In genomic region chr5:139711067-139711851, GRCh38 we compare ENCODE assay signal across 8 cellular contexts.
DNase-seq lines count a peak whose midpoint lies in the region; ATAC-seq and TF ChIP-seq lines count a peak whose summit lies in the region.

No MANE protein-coding gene starts in this region.

- peak overlapping the region; percentile 45 for H3K27ac Mint-ChIP-seq in WTC11
- peak overlapping the region; percentile 84 for H3K27ac Mint-ChIP-seq in chondrocyte (ENCODE audit: unreplicated experiment)

- POLR2A ChIA-PET in WTC11 (lab: Charles Lee) = interaction anchor here (0.7 to 5.7 kb wide), 19 partner anchors 13 to 77 kb away, joined by 3 to 89 read pairs (median 9); partner anchors contain the start of gene CXXC5

- H3K27me3 Mint-ChIP-seq in WTC11 (ENCODE audit: low read depth) = peaks cover 7% of the 10 kb centered on the region
- H3K27me3 Mint-ChIP-seq in chondrocyte (ENCODE audit: low read depth) = no peaks in the 10 kb centered on the region

- H3K36me3 Mint-ChIP-seq in WTC11 (no peaks in the 10 kb centered on the region), chondrocyte (ENCODE audit: low read depth) (no peaks in the 10 kb centered on the region)

- H3K9me3 Mint-ChIP-seq in WTC11 = no peaks in the 10 kb centered on the region
- no peaks in the 10 kb centered on the region for H3K9me3 Mint-ChIP-seq in chondrocyte (ENCODE audit: low read depth)

- peak; percentile 10 for ATAC-seq in WTC11
- ATAC-seq in GM19467 (IDR thresholded peaks at IDR 0.05; ENCODE audit: unreplicated experiment) = no peak

- H3K4me1 Mint-ChIP-seq in WTC11 = peaks cover 37% of the 10 kb centered on the region
- peaks cover 42% of the 10 kb centered on the region for H3K4me1 Mint-ChIP-seq in chondrocyte (ENCODE audit: low read depth)

- CTCF ChIA-PET in WTC11 (lab: Charles Lee) = interaction anchor here (0.7 to 6.1 kb wide), 30 partner anchors 12 to 434 kb away, joined by 3 to 89 read pairs (median 8); partner anchors contain the start of gene CXXC5

- DNase-seq in SKM-1 treated with dmso at 0.1 percent for 144 hours (lab: John Stamatoyannopoulos, UW; ENCODE audit: unreplicated experiment) = peak; percentile 29
- DNase-seq in SKM-1 (lab: John Stamatoyannopoulos, UW; ENCODE audit: unreplicated experiment) = no peak
- peak; percentile 39 for DNase-seq in NCI-H146 (lab: John Stamatoyannopoulos, UW)
- DNase-seq in WTC11 (ENCODE audit: low spot score) = peak; percentile 75
- DNase-seq in chondrocyte (ENCODE audit: low spot score) = no peak
- peak; percentile 92 for DNase-seq in left kidney (ENCODE audit: low read depth, low spot score)
- peak in 2 of 3 experiments; percentile 42 to 58 for DNase-seq in stimulated activated CD4-positive, alpha-beta T cell treated with anti-CD3 and anti-CD28 coated beads, TNF-alpha, amount 100 ng/mL, for 24 hours (ENCODE audit: low read depth in 3 of 3)

- TF ChIP-seq CTCF in WTC11 (IDR thresholded peaks at IDR 0.05) (no peak), chondrocyte (IDR thresholded peaks at IDR 0.05) (peak; percentile 64)

- H3K4me3 Mint-ChIP-seq in WTC11 = peak overlapping the region; percentile 71
- H3K4me3 Mint-ChIP-seq in chondrocyte (ENCODE audit: unreplicated experiment) = peak overlapping the region; percentile 66

TF ChIP-seq in WTC11, 78 proteins besides CTCF, POLR2A, EP300 and RAD21 (continues in another document):
- TF ChIP-seq NFE2L1 (CRISPR knock-in tag; IDR thresholded peaks at IDR 0.05) = no peak
- no peak for TF ChIP-seq FOXJ3 (CRISPR knock-in tag; IDR thresholded peaks at IDR 0.05; ENCODE audit: borderline replicate concordance)
- TF ChIP-seq, protein P1, sequence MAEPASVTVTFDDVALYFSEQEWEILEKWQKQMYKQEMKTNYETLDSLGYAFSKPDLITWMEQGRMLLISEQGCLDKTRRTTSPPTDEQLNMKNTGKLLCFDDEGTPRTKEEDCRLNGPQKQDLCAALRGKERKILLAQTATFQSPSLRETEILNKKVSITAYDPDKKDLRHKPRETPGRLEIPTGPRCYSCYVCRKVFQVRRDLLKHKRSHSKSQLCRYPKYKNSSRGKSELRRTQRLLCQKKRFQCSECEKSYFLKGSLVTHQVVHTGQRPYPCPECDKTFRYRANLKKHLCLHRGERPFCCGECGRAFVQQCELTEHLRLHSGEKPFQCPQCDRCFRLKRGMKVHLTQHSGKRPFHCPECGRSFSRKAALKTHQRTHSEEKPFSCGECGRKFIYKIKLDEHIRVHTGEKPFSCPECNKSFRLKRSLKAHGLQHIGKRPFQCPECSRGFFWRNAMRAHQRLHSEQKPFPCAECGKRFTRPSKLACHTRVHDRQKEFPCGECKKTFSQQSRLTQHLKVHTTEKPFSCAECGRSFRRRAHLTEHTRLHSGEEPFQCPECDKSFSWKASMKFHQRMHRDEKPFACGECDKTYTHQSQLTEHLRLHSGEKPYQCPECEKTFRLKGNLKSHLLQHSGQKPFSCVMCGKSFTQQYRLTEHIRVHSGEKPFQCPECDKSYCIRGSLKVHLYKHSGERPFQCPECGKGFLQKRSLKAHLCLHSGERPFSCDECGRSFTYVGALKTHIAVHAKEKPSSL (CRISPR knock-in tag; conservative IDR thresholded peaks at IDR 0.05) = no peak
- TF ChIP-seq, protein P2, sequence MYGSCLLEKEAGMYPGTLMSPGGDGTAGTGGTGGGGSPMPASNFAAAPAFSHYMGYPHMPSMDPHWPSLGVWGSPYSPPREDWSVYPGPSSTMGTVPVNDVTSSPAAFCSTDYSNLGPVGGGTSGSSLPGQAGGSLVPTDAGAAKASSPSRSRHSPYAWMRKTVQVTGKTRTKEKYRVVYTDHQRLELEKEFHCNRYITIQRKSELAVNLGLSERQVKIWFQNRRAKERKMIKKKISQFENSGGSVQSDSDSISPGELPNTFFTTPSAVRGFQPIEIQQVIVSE (CRISPR knock-in tag; IDR thresholded peaks at IDR 0.05; ENCODE audit: borderline replicate concordance) = no peak
- TF ChIP-seq, protein P3, sequence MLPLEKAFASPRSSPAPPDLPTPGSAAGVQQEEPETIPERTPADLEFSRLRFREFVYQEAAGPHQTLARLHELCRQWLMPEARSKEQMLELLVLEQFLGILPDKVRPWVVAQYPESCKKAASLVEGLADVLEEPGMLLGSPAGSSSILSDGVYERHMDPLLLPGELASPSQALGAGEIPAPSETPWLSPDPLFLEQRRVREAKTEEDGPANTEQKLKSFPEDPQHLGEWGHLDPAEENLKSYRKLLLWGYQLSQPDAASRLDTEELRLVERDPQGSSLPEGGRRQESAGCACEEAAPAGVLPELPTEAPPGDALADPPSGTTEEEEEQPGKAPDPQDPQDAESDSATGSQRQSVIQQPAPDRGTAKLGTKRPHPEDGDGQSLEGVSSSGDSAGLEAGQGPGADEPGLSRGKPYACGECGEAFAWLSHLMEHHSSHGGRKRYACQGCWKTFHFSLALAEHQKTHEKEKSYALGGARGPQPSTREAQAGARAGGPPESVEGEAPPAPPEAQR (CRISPR knock-in tag; IDR thresholded peaks at IDR 0.05) = no peak
- TF ChIP-seq, protein P4, sequence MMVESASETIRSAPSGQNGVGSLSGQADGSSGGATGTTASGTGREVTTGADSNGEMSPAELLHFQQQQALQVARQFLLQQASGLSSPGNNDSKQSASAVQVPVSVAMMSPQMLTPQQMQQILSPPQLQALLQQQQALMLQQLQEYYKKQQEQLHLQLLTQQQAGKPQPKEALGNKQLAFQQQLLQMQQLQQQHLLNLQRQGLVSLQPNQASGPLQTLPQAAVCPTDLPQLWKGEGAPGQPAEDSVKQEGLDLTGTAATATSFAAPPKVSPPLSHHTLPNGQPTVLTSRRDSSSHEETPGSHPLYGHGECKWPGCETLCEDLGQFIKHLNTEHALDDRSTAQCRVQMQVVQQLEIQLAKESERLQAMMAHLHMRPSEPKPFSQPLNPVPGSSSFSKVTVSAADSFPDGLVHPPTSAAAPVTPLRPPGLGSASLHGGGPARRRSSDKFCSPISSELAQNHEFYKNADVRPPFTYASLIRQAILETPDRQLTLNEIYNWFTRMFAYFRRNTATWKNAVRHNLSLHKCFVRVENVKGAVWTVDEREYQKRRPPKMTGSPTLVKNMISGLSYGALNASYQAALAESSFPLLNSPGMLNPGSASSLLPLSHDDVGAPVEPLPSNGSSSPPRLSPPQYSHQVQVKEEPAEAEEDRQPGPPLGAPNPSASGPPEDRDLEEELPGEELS (CRISPR knock-in tag; IDR thresholded peaks at IDR 0.05) = 0 out of 2 replicates have a peak, but pooled peaks have one; percentile 43
- TF ChIP-seq SP1 (CRISPR knock-in tag; conservative IDR thresholded peaks at IDR 0.05) = peak; percentile 37; the same call in 1 of the 2 replicates
- no peak for TF ChIP-seq SOX15 (CRISPR knock-in tag; IDR thresholded peaks at IDR 0.05)
- TF ChIP-seq, protein P5, sequence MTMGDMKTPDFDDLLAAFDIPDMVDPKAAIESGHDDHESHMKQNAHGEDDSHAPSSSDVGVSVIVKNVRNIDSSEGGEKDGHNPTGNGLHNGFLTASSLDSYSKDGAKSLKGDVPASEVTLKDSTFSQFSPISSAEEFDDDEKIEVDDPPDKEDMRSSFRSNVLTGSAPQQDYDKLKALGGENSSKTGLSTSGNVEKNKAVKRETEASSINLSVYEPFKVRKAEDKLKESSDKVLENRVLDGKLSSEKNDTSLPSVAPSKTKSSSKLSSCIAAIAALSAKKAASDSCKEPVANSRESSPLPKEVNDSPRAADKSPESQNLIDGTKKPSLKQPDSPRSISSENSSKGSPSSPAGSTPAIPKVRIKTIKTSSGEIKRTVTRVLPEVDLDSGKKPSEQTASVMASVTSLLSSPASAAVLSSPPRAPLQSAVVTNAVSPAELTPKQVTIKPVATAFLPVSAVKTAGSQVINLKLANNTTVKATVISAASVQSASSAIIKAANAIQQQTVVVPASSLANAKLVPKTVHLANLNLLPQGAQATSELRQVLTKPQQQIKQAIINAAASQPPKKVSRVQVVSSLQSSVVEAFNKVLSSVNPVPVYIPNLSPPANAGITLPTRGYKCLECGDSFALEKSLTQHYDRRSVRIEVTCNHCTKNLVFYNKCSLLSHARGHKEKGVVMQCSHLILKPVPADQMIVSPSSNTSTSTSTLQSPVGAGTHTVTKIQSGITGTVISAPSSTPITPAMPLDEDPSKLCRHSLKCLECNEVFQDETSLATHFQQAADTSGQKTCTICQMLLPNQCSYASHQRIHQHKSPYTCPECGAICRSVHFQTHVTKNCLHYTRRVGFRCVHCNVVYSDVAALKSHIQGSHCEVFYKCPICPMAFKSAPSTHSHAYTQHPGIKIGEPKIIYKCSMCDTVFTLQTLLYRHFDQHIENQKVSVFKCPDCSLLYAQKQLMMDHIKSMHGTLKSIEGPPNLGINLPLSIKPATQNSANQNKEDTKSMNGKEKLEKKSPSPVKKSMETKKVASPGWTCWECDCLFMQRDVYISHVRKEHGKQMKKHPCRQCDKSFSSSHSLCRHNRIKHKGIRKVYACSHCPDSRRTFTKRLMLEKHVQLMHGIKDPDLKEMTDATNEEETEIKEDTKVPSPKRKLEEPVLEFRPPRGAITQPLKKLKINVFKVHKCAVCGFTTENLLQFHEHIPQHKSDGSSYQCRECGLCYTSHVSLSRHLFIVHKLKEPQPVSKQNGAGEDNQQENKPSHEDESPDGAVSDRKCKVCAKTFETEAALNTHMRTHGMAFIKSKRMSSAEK (CRISPR knock-in tag; IDR thresholded peaks at IDR 0.05; ENCODE audit: borderline replicate concordance) = no peak
- TF ChIP-seq NR1H2 (CRISPR knock-in tag; IDR thresholded peaks at IDR 0.05) = no peak
- no peak for TF ChIP-seq CREB1 (CRISPR knock-in tag; IDR thresholded peaks at IDR 0.05)
- TF ChIP-seq PREB (CRISPR knock-in tag; IDR thresholded peaks at IDR 0.05; ENCODE audit: borderline replicate concordance) = no peak
- no peak for TF ChIP-seq RELA (CRISPR knock-in tag; IDR thresholded peaks at IDR 0.05; ENCODE audit: borderline replicate concordance)
- TF ChIP-seq, protein P6, sequence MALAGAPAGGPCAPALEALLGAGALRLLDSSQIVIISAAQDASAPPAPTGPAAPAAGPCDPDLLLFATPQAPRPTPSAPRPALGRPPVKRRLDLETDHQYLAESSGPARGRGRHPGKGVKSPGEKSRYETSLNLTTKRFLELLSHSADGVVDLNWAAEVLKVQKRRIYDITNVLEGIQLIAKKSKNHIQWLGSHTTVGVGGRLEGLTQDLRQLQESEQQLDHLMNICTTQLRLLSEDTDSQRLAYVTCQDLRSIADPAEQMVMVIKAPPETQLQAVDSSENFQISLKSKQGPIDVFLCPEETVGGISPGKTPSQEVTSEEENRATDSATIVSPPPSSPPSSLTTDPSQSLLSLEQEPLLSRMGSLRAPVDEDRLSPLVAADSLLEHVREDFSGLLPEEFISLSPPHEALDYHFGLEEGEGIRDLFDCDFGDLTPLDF (CRISPR knock-in tag; IDR thresholded peaks at IDR 0.05) = no peak

Comparison
In these comparisons a context has a peak if more than half of its experiments do, and no peak if none do; other contexts are left out.
1. DNase-seq: peak in SKM-1 treated with dmso at 0.1 percent for 144 hours (single experiment), NCI-H146 (single experiment), WTC11 (single experiment), left kidney (single experiment) and stimulated activated CD4-positive, alpha-beta T cell treated with anti-CD3 and anti-CD28 coated beads, TNF-alpha, amount 100 ng/mL, for 24 hours (2 of 3); none in SKM-1 (single experiment) and chondrocyte (single experiment).